In the genomic region with DNA sequence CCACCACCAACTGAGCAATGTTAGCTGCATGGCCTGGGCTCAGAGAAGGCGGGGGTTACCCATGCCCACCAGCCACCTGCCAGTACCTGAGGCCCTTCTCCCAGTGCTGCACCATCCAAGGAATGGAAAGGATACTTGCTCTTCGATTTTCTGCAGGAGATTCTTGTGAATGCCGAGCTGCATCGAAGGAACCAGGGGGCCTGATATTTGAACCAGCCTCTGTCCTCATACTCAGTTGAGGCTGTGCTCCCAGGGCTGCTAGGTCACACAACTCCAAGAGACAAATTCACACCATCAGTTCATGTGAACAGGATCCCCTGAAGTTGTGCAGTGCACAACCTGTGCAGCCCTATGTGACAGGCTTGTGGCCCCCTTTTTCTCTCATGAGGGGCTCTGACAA, we compare ENCODE assay signal across 14 cellular contexts. TPM values are rescaled to one million over a fixed set of nuclear protein-coding genes. Genes with fewer than 3 reads are reported as not detected.
DNase-seq lines count a peak whose midpoint lies in the region; ATAC-seq, FAIRE-seq and TF ChIP-seq lines count a peak whose summit lies in the region.
"Had no signal": no experiment of that assay in that cellular context is flagged by ENCODE, and none has a peak within 500 bp of the region (broad histone marks: within the 10 kb centered on the region; RNA-seq: fewer than 3 reads in every experiment).

No MANE protein-coding gene starts in this region.

- TF ChIP-seq CTCF in kidney (IDR thresholded peaks at IDR 0.05; ENCODE audit: borderline replicate concordance, extremely low read depth, insufficient read depth), result no peak
- TF ChIP-seq CTCF in spleen (IDR thresholded peaks at IDR 0.05 in 8 of 11, conservative IDR thresholded peaks at IDR 0.05 in 3 of 11), result no peak

- no peak overlapping the region for H3K4me3 Mint-ChIP-seq in activated CD4-positive, alpha-beta memory T cell treated with anti-CD3 and anti-CD28 coated beads for 36 hours
- H3K4me3 Mint-ChIP-seq: CD8-positive, alpha-beta memory T cell had no signal

- no peaks in the 10 kb centered on the region for H3K36me3 Mint-ChIP-seq in activated CD4-positive, alpha-beta memory T cell treated with anti-CD3 and anti-CD28 coated beads for 36 hours
- H3K36me3 Mint-ChIP-seq: CD8-positive, alpha-beta memory T cell had no signal

- H3K27ac ChIP-seq in kidney (ENCODE audit: low read depth in 2 of 2, low read length in 2 of 2) (no peak overlapping the region), spleen (no peak overlapping the region)
- H3K27ac ChIP-seq: A549; BLaER1 treated with 17β-estradiol and CSF1 and Interleukin-3, amounts not matched to agents 10 nM and 100 nM had no signal

- peaks cover 0 to 13% of the 10 kb centered on the region in 2 donors for H3K9me3 ChIP-seq in kidney (ENCODE audit: control insufficient read depth in 1 of 2, low read length in 2 of 2)
- H3K9me3 ChIP-seq in spleen, result no peaks in the 10 kb centered on the region
- H3K9me3 ChIP-seq: A549; BLaER1 treated with 17β-estradiol and CSF1 and Interleukin-3, amounts not matched to agents 10 nM and 100 nM had no signal

- WGBS in spleen, 5 donors, result 80 to 96% (median 94%) methylated on average over 4 of the region's 4 CpGs

- CTCF ChIA-PET in activated CD4-positive, alpha-beta memory T cell treated with anti-CD3 and anti-CD28 coated beads for 36 hours (lab: Charles Lee), result interaction anchor here (1.0 to 3.3 kb wide), 17 partner anchors 8 to 169 kb away, joined by 3 to 27 read pairs (median 4); a partner anchor contains a TSS

- H3K9me3 Mint-ChIP-seq in activated CD4-positive, alpha-beta memory T cell treated with anti-CD3 and anti-CD28 coated beads for 36 hours, result no peaks in the 10 kb centered on the region
- H3K9me3 Mint-ChIP-seq: CD8-positive, alpha-beta memory T cell had no signal

- no peaks in the 10 kb centered on the region for H3K4me1 Mint-ChIP-seq in activated CD4-positive, alpha-beta memory T cell treated with anti-CD3 and anti-CD28 coated beads for 36 hours (ENCODE audit: low read depth)
- H3K4me1 Mint-ChIP-seq: CD8-positive, alpha-beta memory T cell had no signal

- no peaks in the 10 kb centered on the region for H3K36me3 ChIP-seq in kidney (ENCODE audit: control insufficient read depth in 1 of 2, insufficient read depth in 2 of 2, low read length in 2 of 2)
- no peaks in the 10 kb centered on the region for H3K36me3 ChIP-seq in spleen
- H3K36me3 ChIP-seq: BLaER1 treated with 17β-estradiol and CSF1 and Interleukin-3, amounts not matched to agents 10 nM and 100 nM had no signal

- peaks cover 0 to 6% (median 0%) of the 10 kb centered on the region in 7 donors for H3K27me3 ChIP-seq in spleen (replicated peaks in 1 of 7)
- H3K27me3 ChIP-seq: BLaER1 treated with 17β-estradiol and CSF1 and Interleukin-3, amounts not matched to agents 10 nM and 100 nM had no signal

- H3K4me1 ChIP-seq in kidney (ENCODE audit: control insufficient read depth in 1 of 2, insufficient read depth in 1 of 2, low read depth in 1 of 2, low read length in 2 of 2), result no peaks in the 10 kb centered on the region
- H3K4me1 ChIP-seq in spleen, result no peaks in the 10 kb centered on the region
- H3K4me1 ChIP-seq: BLaER1 treated with 17β-estradiol and CSF1 and Interleukin-3, amounts not matched to agents 10 nM and 100 nM had no signal

- peaks cover 5% of the 10 kb centered on the region for H3K27me3 Mint-ChIP-seq in activated CD4-positive, alpha-beta memory T cell treated with anti-CD3 and anti-CD28 coated beads for 36 hours

- intact Hi-C loops in activated CD4-positive, alpha-beta memory T cell treated with anti-CD3 and anti-CD28 coated beads for 36 hours (cut with micrococcal nuclease), result no loop called here
- intact Hi-C loops in kidney (cut with DNase I) (no loop called here), spleen (cut with DNase I; ENCODE audit: low total_unique reads) (no loop called here)

- H3K27ac Mint-ChIP-seq in activated CD4-positive, alpha-beta memory T cell treated with anti-CD3 and anti-CD28 coated beads for 36 hours, result no peak overlapping the region

- no peak overlapping the region for H3K9ac ChIP-seq in kidney (ENCODE audit: low read length in 2 of 2)
- H3K9ac ChIP-seq: BLaER1 treated with 17β-estradiol and CSF1 and Interleukin-3, amounts not matched to agents 10 nM and 100 nM had no signal

- H3K4me3 ChIP-seq in kidney (ENCODE audit: low read length in 2 of 2), result no peak overlapping the region
- H3K4me3 ChIP-seq in spleen, result no peak overlapping the region
- H3K4me3 ChIP-seq: A549; BLaER1 treated with 17β-estradiol and CSF1 and Interleukin-3, amounts not matched to agents 10 nM and 100 nM had no signal

- DNase-seq in activated CD8-positive, alpha-beta memory T cell treated with anti-CD3 and anti-CD28 coated beads, Interleukin-2, amount 50 U/mL, for 48 hours, result peak; percentile 37
- DNase-seq in activated CD8-positive, alpha-beta memory T cell treated with anti-CD3 and anti-CD28 coated beads for 24 hours, result no peak
- peak; percentile 1 for DNase-seq in activated CD4-positive, alpha-beta memory T cell treated with anti-CD3 and anti-CD28 coated beads for 36 hours
- DNase-seq in kidney (peak; percentile 10), spleen (peak; percentile 12), GDM1 (lab: John Stamatoyannopoulos, UW) (no peak)
- DNase-seq: CD8-positive, alpha-beta memory T cell; DMS79; NCI-H1092 had no signal

- ATAC-seq in HG02588 (IDR thresholded peaks at IDR 0.05; ENCODE audit: unreplicated experiment) (no peak), HG03108 (IDR thresholded peaks at IDR 0.05; ENCODE audit: unreplicated experiment) (no peak)

- POLR2A ChIA-PET in activated CD4-positive, alpha-beta memory T cell treated with anti-CD3 and anti-CD28 coated beads for 36 hours (lab: Charles Lee), result no interaction called here

- TF ChIP-seq POLR2A in spleen (IDR thresholded peaks at IDR 0.05), result no peak

- no peak for FAIRE-seq in kidney (lab: Jason Lieb, UNC)
- FAIRE-seq: A549 had no signal

RNA-seq across cellular contexts. Expression of a gene that starts 18.0 kb away (rescaled TPM):
- not detected for total RNA-seq in activated CD4-positive, alpha-beta memory T cell treated with anti-CD3 and anti-CD28 coated beads for 36 hours
- 51.2 TPM for total RNA-seq in kidney
- polyA plus RNA-seq in kidney (ENCODE audit: insufficient read depth, low read depth, low replicate concordance), result 35.9 TPM
- total RNA-seq in spleen, result not detected
- under 1 TPM in 1 of 3 donors, not detected in 2; 0.03 TPM for polyA plus RNA-seq in spleen
- total RNA-seq: CD8-positive, alpha-beta memory T cell had no signal
- polyA plus RNA-seq: A549; CD8-positive, alpha-beta memory T cell had no signal

RNA-seq across cellular contexts. Expression of a gene that starts 44.0 kb away (rescaled TPM):
- not detected for total RNA-seq in activated CD4-positive, alpha-beta memory T cell treated with anti-CD3 and anti-CD28 coated beads for 36 hours
- not detected for total RNA-seq in kidney
- polyA plus RNA-seq in kidney (ENCODE audit: insufficient read depth, low read depth, low replicate concordance), result not detected
- not detected for total RNA-seq in spleen
- polyA plus RNA-seq in spleen, result not detected
- total RNA-seq: CD8-positive, alpha-beta memory T cell; MCF 10A had no signal
- polyA plus RNA-seq: A549; CD8-positive, alpha-beta memory T cell had no signal

Comparison
In these comparisons a context has a peak if more than half of its experiments do, and no peak if none do; other contexts are left out.
1. DNase-seq: peak in activated CD8-positive, alpha-beta memory T cell treated with anti-CD3 and anti-CD28 coated beads, Interleukin-2, amount 50 U/mL, for 48 hours (single experiment), activated CD4-positive, alpha-beta memory T cell treated with anti-CD3 and anti-CD28 coated beads for 36 hours (single experiment), kidney (single experiment) and spleen (single experiment); none in activated CD8-positive, alpha-beta memory T cell treated with anti-CD3 and anti-CD28 coated beads for 24 hours (single experiment) and GDM1 (single experiment).
2. RNA of a gene that starts 18.0 kb away (total RNA-seq): 51.2 TPM in kidney (single experiment); not detected in activated CD4-positive, alpha-beta memory T cell treated with anti-CD3 and anti-CD28 coated beads for 36 hours and not detected in spleen; every median in the first group is over 10 times any median in the second.